Comparison of ENCODE assay signal across 23 cellular contexts in the genomic region with DNA sequence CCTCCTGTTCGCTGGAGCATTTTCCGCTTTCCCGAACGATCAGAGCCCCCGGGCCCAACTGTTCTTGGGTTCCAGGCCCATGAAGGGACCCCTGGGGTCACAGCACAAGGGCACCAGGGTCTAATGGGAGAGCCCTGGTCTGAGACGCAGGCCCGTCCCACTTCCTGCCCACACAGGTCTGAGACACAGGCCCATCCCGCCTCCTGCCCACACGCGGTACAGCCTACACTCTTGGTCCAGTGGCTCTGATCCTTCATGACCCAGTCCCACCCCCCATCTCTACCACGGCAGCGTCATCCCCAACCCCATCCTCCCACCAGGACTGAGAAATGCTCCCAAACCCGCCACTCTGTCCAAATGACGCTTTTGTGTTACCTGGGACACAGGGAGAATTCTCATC. TPM values are rescaled to one million over a fixed set of nuclear protein-coding genes. Genes with fewer than 3 reads are reported as not detected.
DNase-seq lines count a peak whose midpoint lies in the region; ATAC-seq and TF ChIP-seq lines count a peak whose summit lies in the region.
"Had no signal": no experiment of that assay in that cellular context is flagged by ENCODE, and none has a peak within 500 bp of the region (broad histone marks: within the 10 kb centered on the region; RNA-seq: fewer than 3 reads in every experiment).

No MANE protein-coding gene starts in this region.

- H2AFZ ChIP-seq in mesenchymal stem cell (ENCODE audit: low read depth, low read length) = no peak overlapping the region

- no peaks in the 10 kb centered on the region for H3K79me1 ChIP-seq in mesenchymal stem cell (replicated peaks; ENCODE audit: low read length, poor library complexity, severe bottlenecking)

- WGBS in mesenchymal stem cell = 96% methylated on average over 14 of the region's 14 CpGs
- 80 to 87% (median 86%) methylated on average over 13 to 14 of the region's 14 CpGs for WGBS in psoas muscle, 3 donors

- H3K27me3 ChIP-seq in mesenchymal stem cell (ENCODE audit: control insufficient read depth in 1 of 2, insufficient read depth in 1 of 2, low read length in 2 of 2) (peaks cover 0 to 5% of the 10 kb centered on the region in 2 experiments), psoas muscle (ENCODE audit: insufficient read depth in 3 of 3, low read length in 2 of 3) (no peaks in the 10 kb centered on the region)
- H3K27me3 ChIP-seq: BE2C; BLaER1 treated with 17β-estradiol and CSF1 and Interleukin-3, amounts not matched to agents 10 nM and 100 nM had no signal

- no peak overlapping the region for H3K9ac ChIP-seq in mesenchymal stem cell (ENCODE audit: low read length)
- H3K9ac ChIP-seq: BLaER1 treated with 17β-estradiol and CSF1 and Interleukin-3, amounts not matched to agents 10 nM and 100 nM had no signal

- intact Hi-C loops in psoas muscle (cut with DNase I) = loop anchor here in 1 of 2 donors (2.0 kb wide), 1 partner anchor 30 kb away; no protein-coding TSS in a partner anchor

- no peak overlapping the region for H2BK120ac ChIP-seq in mesenchymal stem cell (ENCODE audit: low read depth, low read length)

- H3K23ac ChIP-seq in mesenchymal stem cell (ENCODE audit: low read length in 2 of 2) = no peak overlapping the region

- H2BK5ac ChIP-seq in mesenchymal stem cell (ENCODE audit: low read depth, low read length, poor library complexity, severe bottlenecking) = no peak overlapping the region

- peak overlapping the region; percentile 49 for H2BK15ac ChIP-seq in mesenchymal stem cell (ENCODE audit: low read depth, poor library complexity, severe bottlenecking)

- no peak overlapping the region for H2AK5ac ChIP-seq in mesenchymal stem cell (ENCODE audit: low read length, severe bottlenecking)

- H3K36me3 ChIP-seq in HEK293 (ENCODE audit: control insufficient read depth in 2 of 2, insufficient read depth in 1 of 2, low read length in 2 of 2) (no peaks in the 10 kb centered on the region), mesenchymal stem cell (ENCODE audit: control insufficient read depth in 1 of 2, insufficient read depth in 2 of 2, low read depth in 1 of 2, low read length in 2 of 2) (no peaks in the 10 kb centered on the region), psoas muscle (ENCODE audit: insufficient read depth in 1 of 2, low read depth in 1 of 2) (no peaks in the 10 kb centered on the region)
- H3K36me3 ChIP-seq: BE2C; BLaER1 treated with 17β-estradiol and CSF1 and Interleukin-3, amounts not matched to agents 10 nM and 100 nM had no signal

- no peak overlapping the region for H3K4me3 ChIP-seq in HEK293 (ENCODE audit: low read depth, low read length)
- H3K4me3 ChIP-seq in mesenchymal stem cell (ENCODE audit: insufficient read depth in 1 of 2, low read depth in 1 of 2, low read length in 2 of 2) = no peak overlapping the region
- H3K4me3 ChIP-seq in psoas muscle = peak overlapping the region; percentile 66
- H3K4me3 ChIP-seq: A549; BLaER1 treated with 17β-estradiol and CSF1 and Interleukin-3, amounts not matched to agents 10 nM and 100 nM; GM12878 had no signal

- no peak for DNase-seq in mesenchymal stem cell
- no peak for DNase-seq in psoas muscle
- DNase-seq in T1000 (lab: John Stamatoyannopoulos, UW) = no peak
- DNase-seq in cerebellum (ENCODE audit: low spot score) = no peak
- DNase-seq: 8988T; ACHN; AML-193; BE2C; CD4-positive, alpha-beta T cell; CD8-positive, alpha-beta memory T cell; DMS 273 treated with DMSO at 0.1 percent for 48 hours; DMS79; EL; GDM1; H9; HFFc6 had no signal

- no peak overlapping the region for H3K4me2 ChIP-seq in mesenchymal stem cell (ENCODE audit: low read length, poor library complexity, severe bottlenecking)
- H3K4me2 ChIP-seq: A549; BLaER1 treated with 17β-estradiol and CSF1 and Interleukin-3, amounts not matched to agents 10 nM and 100 nM had no signal

- peak overlapping the region in 1 of 2 experiments; percentile 39 for H3K14ac ChIP-seq in mesenchymal stem cell (ENCODE audit: low read length in 2 of 2)

- no peak overlapping the region for H4K91ac ChIP-seq in mesenchymal stem cell (ENCODE audit: low read length)

- H3K9me3 ChIP-seq in HEK293 (ENCODE audit: control insufficient read depth, insufficient read depth, low read depth, low read length) (no peaks in the 10 kb centered on the region), mesenchymal stem cell (ENCODE audit: control insufficient read depth, low read length) (no peaks in the 10 kb centered on the region), psoas muscle (no peaks in the 10 kb centered on the region)
- H3K9me3 ChIP-seq: A549; BE2C; BLaER1 treated with 17β-estradiol and CSF1 and Interleukin-3, amounts not matched to agents 10 nM and 100 nM had no signal

- H2BK12ac ChIP-seq in mesenchymal stem cell (ENCODE audit: low read length in 2 of 2) = no peak overlapping the region

- peak; percentile 25 to 70 (median 54) for ATAC-seq in psoas muscle
- no peak for ATAC-seq in esophagus mucosa
- ATAC-seq in GM21423 (IDR thresholded peaks at IDR 0.05; ENCODE audit: unreplicated experiment) = no peak
- ATAC-seq: A549, GM12878, HCT116 had no signal

- POLR2A ChIA-PET in HEK293 (lab: Yijun Ruan, JAX) = no interaction called here

- CTCF ChIA-PET in HEK293 (lab: Yijun Ruan, JAX) = interaction anchor here (0.5 kb wide), 1 partner anchor 13 kb away, joined by 3 read pairs; no protein-coding TSS in a partner anchor

- H3K18ac ChIP-seq in mesenchymal stem cell (ENCODE audit: low read depth in 1 of 2, low read length in 2 of 2) = no peak overlapping the region

- H3K4ac ChIP-seq in mesenchymal stem cell (ENCODE audit: low read depth in 1 of 2, low read length in 2 of 2) = no peak overlapping the region

- no peaks in the 10 kb centered on the region; the same call in 1 of the 2 replicates for H3K4me1 ChIP-seq in HEK293 (ENCODE audit: control insufficient read depth, insufficient read depth, low read length)
- peaks cover 3% of the 10 kb centered on the region for H3K4me1 ChIP-seq in mesenchymal stem cell (ENCODE audit: control insufficient read depth, insufficient read depth, low read depth, low read length)
- peaks cover 26% of the 10 kb centered on the region for H3K4me1 ChIP-seq in psoas muscle
- H3K4me1 ChIP-seq: A549 had no signal

- no peak overlapping the region for H4K8ac ChIP-seq in mesenchymal stem cell (ENCODE audit: low read length)

- TF ChIP-seq CTCF in HEK293 (tag by site-specific recombination; IDR thresholded peaks at IDR 0.05) (no peak), psoas muscle (IDR thresholded peaks at IDR 0.05) (no peak)

- H3K27ac ChIP-seq in HEK293 (ENCODE audit: extremely low read depth, low read depth, low read length) = no peak overlapping the region
- H3K27ac ChIP-seq in mesenchymal stem cell (ENCODE audit: low read length, poor library complexity, severe bottlenecking) = no peak overlapping the region
- H3K27ac ChIP-seq in psoas muscle = peak overlapping the region; percentile 85
- H3K27ac ChIP-seq: A549; BLaER1 treated with 17β-estradiol and CSF1 and Interleukin-3, amounts not matched to agents 10 nM and 100 nM had no signal

TF ChIP-seq in HEK293, 187 proteins besides CTCF, POLR2A, EP300 and RAD21:
- TF ChIP-seq ZFHX2 (tag by site-specific recombination; conservative IDR thresholded peaks at IDR 0.05) (peak; percentile 45; the same call in 1 of the 2 replicates), EGR2 (tag by site-specific recombination; IDR thresholded peaks at IDR 0.05; ENCODE audit: low read depth) (peak; percentile 43; the same call in 1 of the 2 replicates), ZBTB7A (tag by site-specific recombination; IDR thresholded peaks at IDR 0.05; ENCODE audit: low read depth) (no peak), WT1 (tag by site-specific recombination; IDR thresholded peaks at IDR 0.05) (no peak), FEZF1 (tag by site-specific recombination; IDR thresholded peaks at IDR 0.05) (no peak)

RNA-seq across cellular contexts. Expression of a gene that starts 38.7 kb away (rescaled TPM):
- polyA plus RNA-seq in mesenchymal stem cell (2013, experiment 1 of 2) = 12.8 TPM
- 13.2 TPM for polyA plus RNA-seq in mesenchymal stem cell (2013, experiment 2 of 2)
- 10 to 100 TPM; 30.0 to 44.2 (median 35.7) TPM for total RNA-seq in psoas muscle
- 10 to 100 TPM; 10.8 to 40.3 (median 21.3) TPM for polyA plus RNA-seq in psoas muscle
- total RNA-seq in esophagus mucosa = 29.6 TPM
- 67.5 TPM for total RNA-seq in cerebellum

Comparison
In these comparisons a context has a peak if more than half of its experiments do, and no peak if none do; other contexts are left out.
1. ATAC-seq: peak in psoas muscle (4 of 4); none in esophagus mucosa (single experiment) and GM21423 (single experiment).